ENCODE assay signal across 7 cellular contexts in genomic region chr20:653110-653589, GRCh38. TPM values are rescaled to one million over a fixed set of nuclear protein-coding genes. Genes with fewer than 3 reads are reported as not detected.
A peak's percentile ranks its signal among the peaks of the same experiment; 100 is the strongest.
DNase-seq lines count a peak whose midpoint lies in the region; FAIRE-seq and TF ChIP-seq lines count a peak whose summit lies in the region.

Gene SRXN1 (minus strand): TSS chr20:653200. CDS start chr20:653185, 15 bp downstream.

- intact Hi-C loops in breast epithelium (cut with DNase I; ENCODE audit: low total_unique reads) = no loop called here

- H3K9me3 Mint-ChIP-seq in HFFc6 = no peaks in the 10 kb centered on the region

- peak; percentile 77; the same call in 1 of the 2 replicates for TF ChIP-seq POLR2A in GM12892 (IDR thresholded peaks at IDR 0.05; ENCODE audit: low read depth, low read length)
- TF ChIP-seq POLR2A in breast epithelium (IDR thresholded peaks at IDR 0.05) = no peak

- H3K4me1 ChIP-seq in breast epithelium (no peaks in the 10 kb centered on the region), smooth muscle cell (ENCODE audit: low read depth) (peaks cover 11% of the 10 kb centered on the region)

- peak within 1 kb of the TSS; percentile 82 for H3K27ac Mint-ChIP-seq in HFFc6

- peak within 1 kb of the TSS; percentile 95 for H3K4me3 Mint-ChIP-seq in HFFc6

- peaks cover 3% of the 10 kb centered on the region for H3K27me3 Mint-ChIP-seq in HFFc6 (ENCODE audit: insufficient read depth)

- peak within 1 kb of the TSS; percentile 86 for H2AFZ ChIP-seq in smooth muscle cell (ENCODE audit: low read depth)

- no peaks in the 10 kb centered on the region for H3F3A ChIP-seq in smooth muscle cell (ENCODE audit: low read depth)

- peaks cover 0 to 5% of the 10 kb centered on the region in 2 donors for H3K9me3 ChIP-seq in breast epithelium
- no peaks in the 10 kb centered on the region for H3K9me3 ChIP-seq in smooth muscle cell (replicated peaks; ENCODE audit: low read depth)

- no peaks in the 10 kb centered on the region for H3K79me2 ChIP-seq in smooth muscle cell (ENCODE audit: low read depth)

- H3K27me3 ChIP-seq in breast epithelium = no peaks in the 10 kb centered on the region
- H3K27me3 ChIP-seq in smooth muscle cell (ENCODE audit: low read depth) = no peaks in the 10 kb centered on the region

- peaks cover 30% of the 10 kb centered on the region for H3K36me3 Mint-ChIP-seq in HFFc6 (ENCODE audit: low read depth)

- peaks cover 49% of the 10 kb centered on the region for H3K4me1 Mint-ChIP-seq in HFFc6 (ENCODE audit: low read depth)

- H3K27ac ChIP-seq in VCaP (peak within 1 kb of the TSS; percentile 92), breast epithelium (peak within 1 kb of the TSS; percentile 83 to 89), smooth muscle cell (ENCODE audit: low read depth) (peak within 1 kb of the TSS; percentile 84)

- H3K9ac ChIP-seq in smooth muscle cell (ENCODE audit: low read depth) = peak within 1 kb of the TSS; percentile 97

- peaks cover 6% of the 10 kb centered on the region for H3K36me3 ChIP-seq in breast epithelium
- H3K36me3 ChIP-seq in smooth muscle cell (ENCODE audit: low read depth) = peaks cover 2% of the 10 kb centered on the region

- 1% methylated on average over 52 of the region's 74 CpGs for WGBS in smooth muscle cell (ENCODE audit: low lambda C conversion rate)

- peak; percentile 70 for FAIRE-seq in GM12892 (lab: Jason Lieb, UNC)

- TF ChIP-seq CTCF in HFFc6 (IDR thresholded peaks at IDR 0.05) (peak; percentile 83), VCaP (conservative IDR thresholded peaks at IDR 0.05) (peak; percentile 92), breast epithelium (IDR thresholded peaks at IDR 0.05) (peak in 1 of 3 donors; percentile 56), smooth muscle cell (IDR thresholded peaks at IDR 0.05; ENCODE audit: borderline replicate concordance, insufficient read depth, poor library complexity, severe bottlenecking) (peak; percentile 66)

- DNase-seq in GM12892 (ENCODE audit: insufficient read length) (peak; percentile 89), HFFc6 (peak; percentile 84), NCI-H1092 (lab: John Stamatoyannopoulos, UW) (peak; percentile 37), breast epithelium (ENCODE audit: low spot score in 2 of 2) (peak; percentile 78 to 82), iPS-NIHi7 (ENCODE audit: extremely low spot score) (peak; percentile 93), smooth muscle cell (lab: John Stamatoyannopoulos, UW; ENCODE audit: unreplicated experiment) (peak; percentile 81)

- H4K20me1 ChIP-seq in smooth muscle cell (ENCODE audit: low read depth) = peaks cover 23% of the 10 kb centered on the region

- peak within 1 kb of the TSS; percentile 58 to 82 (median 72) for H3K4me3 ChIP-seq in breast epithelium
- H3K4me3 ChIP-seq in smooth muscle cell = peak within 1 kb of the TSS; percentile 74

- peak within 1 kb of the TSS; percentile 95 for H3K4me2 ChIP-seq in smooth muscle cell

RNA-seq across cellular contexts. Expression of gene SRXN1, which starts in this region (rescaled TPM):
- 13.7 TPM for polyA plus RNA-seq in GM12892 (2012; ENCODE audit: missing spikeins)
- 10 to 100 TPM; 50.0 to 65.4 (median 58.3) TPM for total RNA-seq in HFFc6 (2021; fragmentation: NEBNext Ultra II Directional; extraction: Animal tissue kit (Norgen Biotek cat#: 25700))
- total RNA-seq in breast epithelium (10 to 100 TPM; 16.2 to 30.2 (median 21.1) TPM), smooth muscle cell (24.3 and 27.2 TPM in 2 replicates)
- 26.9 and 32.2 TPM in 2 replicates for polyA plus RNA-seq in smooth muscle cell

Comparison
In these comparisons a context has a peak if more than half of its experiments do, and no peak if none do; other contexts are left out.
1. Peak in every context shown above with its lines: DNase-seq, H3K4me3 ChIP-seq and H3K27ac ChIP-seq.
2. DNase-seq: peak in every context shown above with its lines; median percentile 93 in iPS-NIHi7; 89 in GM12892; 84 in HFFc6; 81 in smooth muscle cell; 80 in breast epithelium; 37 in NCI-H1092.